In the genomic region with DNA sequence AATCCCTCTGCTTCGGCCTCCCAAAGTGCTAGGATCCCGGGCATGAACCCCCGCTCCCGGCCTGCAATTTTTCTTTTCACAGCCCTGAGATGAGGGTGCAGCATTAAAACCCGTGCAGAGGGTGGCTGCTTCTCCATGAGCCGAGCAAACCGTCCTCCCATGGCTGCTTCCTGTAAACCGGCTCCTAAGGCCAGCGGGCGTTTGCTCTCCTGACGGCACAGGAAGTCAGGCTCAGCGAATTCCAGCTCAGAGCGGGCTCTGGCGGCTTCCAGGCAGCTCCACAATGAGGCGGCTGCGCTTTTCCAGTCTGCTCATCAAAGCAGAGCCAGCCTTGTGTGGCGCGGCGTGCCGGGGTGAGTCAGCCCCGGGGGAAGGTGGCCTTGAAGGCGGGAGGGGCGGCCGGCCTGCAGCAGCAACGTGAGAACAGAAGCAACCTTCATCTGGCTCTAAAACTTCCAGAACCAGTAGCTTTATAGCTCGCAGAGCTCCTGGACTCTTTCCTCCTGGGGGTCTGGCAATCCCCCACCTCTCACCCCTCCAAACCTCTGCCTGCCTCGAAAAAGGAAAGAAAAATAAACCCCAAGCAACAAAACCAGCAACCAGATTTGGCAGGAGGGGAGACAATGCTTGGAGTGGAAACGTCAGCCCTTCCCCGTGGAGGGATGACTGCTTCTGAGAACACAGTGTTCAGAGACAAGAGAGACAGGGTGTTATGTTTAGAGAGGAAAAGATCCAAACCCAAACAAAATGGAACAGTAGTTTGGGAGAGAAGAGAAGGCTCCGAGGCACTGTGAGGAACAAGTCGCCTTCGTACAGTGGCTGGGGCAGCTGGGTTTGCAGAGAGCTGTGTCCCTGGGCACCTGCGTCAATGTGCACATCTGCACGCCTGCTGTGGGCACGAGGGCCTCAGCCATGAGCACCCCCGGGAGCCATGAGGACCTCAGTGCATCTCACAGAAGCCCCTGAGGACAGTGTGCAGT, we compare ENCODE assay signal across 1 cellular context.
TF ChIP-seq lines count a peak whose summit lies in the region.

No MANE protein-coding gene starts in this region.

TF ChIP-seq in K562, 482 proteins besides CTCF, POLR2A, EP300 and RAD21 (continued from another document and continues in another):
- TF ChIP-seq, protein P1, sequence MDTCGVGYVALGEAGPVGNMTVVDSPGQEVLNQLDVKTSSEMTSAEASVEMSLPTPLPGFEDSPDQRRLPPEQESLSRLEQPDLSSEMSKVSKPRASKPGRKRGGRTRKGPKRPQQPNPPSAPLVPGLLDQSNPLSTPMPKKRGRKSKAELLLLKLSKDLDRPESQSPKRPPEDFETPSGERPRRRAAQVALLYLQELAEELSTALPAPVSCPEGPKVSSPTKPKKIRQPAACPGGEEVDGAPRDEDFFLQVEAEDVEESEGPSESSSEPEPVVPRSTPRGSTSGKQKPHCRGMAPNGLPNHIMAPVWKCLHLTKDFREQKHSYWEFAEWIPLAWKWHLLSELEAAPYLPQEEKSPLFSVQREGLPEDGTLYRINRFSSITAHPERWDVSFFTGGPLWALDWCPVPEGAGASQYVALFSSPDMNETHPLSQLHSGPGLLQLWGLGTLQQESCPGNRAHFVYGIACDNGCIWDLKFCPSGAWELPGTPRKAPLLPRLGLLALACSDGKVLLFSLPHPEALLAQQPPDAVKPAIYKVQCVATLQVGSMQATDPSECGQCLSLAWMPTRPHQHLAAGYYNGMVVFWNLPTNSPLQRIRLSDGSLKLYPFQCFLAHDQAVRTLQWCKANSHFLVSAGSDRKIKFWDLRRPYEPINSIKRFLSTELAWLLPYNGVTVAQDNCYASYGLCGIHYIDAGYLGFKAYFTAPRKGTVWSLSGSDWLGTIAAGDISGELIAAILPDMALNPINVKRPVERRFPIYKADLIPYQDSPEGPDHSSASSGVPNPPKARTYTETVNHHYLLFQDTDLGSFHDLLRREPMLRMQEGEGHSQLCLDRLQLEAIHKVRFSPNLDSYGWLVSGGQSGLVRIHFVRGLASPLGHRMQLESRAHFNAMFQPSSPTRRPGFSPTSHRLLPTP (IDR thresholded peaks at IDR 0.05; ENCODE audit: borderline replicate concordance, extremely low read depth, insufficient read length) = no peak
- TF ChIP-seq YY1 (IDR thresholded peaks at IDR 0.05; ENCODE audit: borderline replicate concordance in 1 of 3, control insufficient read depth in 1 of 3, extremely low read depth in 1 of 3, insufficient read depth in 3 of 3, insufficient read length in 1 of 3, insufficient replicate concordance in 2 of 3, low read depth in 1 of 3, low read length in 2 of 3) (peak in 1 of 3 experiments; percentile 21), TAL1 (IDR thresholded peaks at IDR 0.05) (no peak), SMARCC2 (IDR thresholded peaks at IDR 0.05; ENCODE audit: low read depth) (no peak), YBX1 (IDR thresholded peaks at IDR 0.05) (no peak), FOXM1 (IDR thresholded peaks at IDR 0.05; ENCODE audit: low read depth) (no peak), FOXM1 (CRISPR knock-in tag; IDR thresholded peaks at IDR 0.05; ENCODE audit: low read depth) (0 out of 2 replicates have a peak, but pooled peaks have one; percentile 22), SREBF1 (IDR thresholded peaks at IDR 0.05; ENCODE audit: borderline replicate concordance, low read depth, low read length) (no peak), ZNF584 (CRISPR knock-in tag; IDR thresholded peaks at IDR 0.05; ENCODE audit: low read depth) (no peak), ZFP36 (IDR thresholded peaks at IDR 0.05; ENCODE audit: low read depth, low read length, partially characterized antibody) (no peak), POLR2B (IDR thresholded peaks at IDR 0.05; ENCODE audit: low read depth, partially characterized antibody) (no peak), ZNF121 (CRISPR knock-in tag; conservative IDR thresholded peaks at IDR 0.05) (no peak), POLR2G (IDR thresholded peaks at IDR 0.05; ENCODE audit: low read depth, low read length) (peak; percentile 55), LARP7 (IDR thresholded peaks at IDR 0.05) (no peak), RBM25 (IDR thresholded peaks at IDR 0.05; ENCODE audit: low read depth, low read length, severe bottlenecking) (no peak), CBFA2T2 (conservative IDR thresholded peaks at IDR 0.05) (no peak), TGIF2 (CRISPR knock-in tag; IDR thresholded peaks at IDR 0.05) (no peak), TAF7 (tag; IDR thresholded peaks at IDR 0.05) (no peak), JUNB (CRISPR knock-in tag; conservative IDR thresholded peaks at IDR 0.05) (no peak), TCF3 (CRISPR knock-in tag; IDR thresholded peaks at IDR 0.05) (peak; percentile 54), BMI1 (IDR thresholded peaks at IDR 0.05; ENCODE audit: low read length) (no peak), GABPA (tag; conservative IDR thresholded peaks at IDR 0.05; ENCODE audit: low read depth) (peak; percentile 82), ZNF707 (CRISPR knock-in tag; conservative IDR thresholded peaks at IDR 0.05) (no peak), ZNF143 (CRISPR knock-in tag; IDR thresholded peaks at IDR 0.05) (no peak), ZNF780A (CRISPR knock-in tag; IDR thresholded peaks at IDR 0.05) (no peak), IRF2 (CRISPR knock-in tag; IDR thresholded peaks at IDR 0.05) (no peak), CREB1 (IDR thresholded peaks at IDR 0.05) (no peak), CREB1 (CRISPR knock-in tag; IDR thresholded peaks at IDR 0.05) (peak; percentile 49; the same call in 1 of the 2 replicates), ETV5 (CRISPR knock-in tag; IDR thresholded peaks at IDR 0.05; ENCODE audit: low read depth) (peak; percentile 77), HNRNPK (IDR thresholded peaks at IDR 0.05; ENCODE audit: low read depth, low read length, poor library complexity, severe bottlenecking) (no peak), MCM5 (IDR thresholded peaks at IDR 0.05; ENCODE audit: low read depth) (no peak), TAF15 (IDR thresholded peaks at IDR 0.05; ENCODE audit: low read depth, low read length) (no peak)
- TF ChIP-seq, protein P2, sequence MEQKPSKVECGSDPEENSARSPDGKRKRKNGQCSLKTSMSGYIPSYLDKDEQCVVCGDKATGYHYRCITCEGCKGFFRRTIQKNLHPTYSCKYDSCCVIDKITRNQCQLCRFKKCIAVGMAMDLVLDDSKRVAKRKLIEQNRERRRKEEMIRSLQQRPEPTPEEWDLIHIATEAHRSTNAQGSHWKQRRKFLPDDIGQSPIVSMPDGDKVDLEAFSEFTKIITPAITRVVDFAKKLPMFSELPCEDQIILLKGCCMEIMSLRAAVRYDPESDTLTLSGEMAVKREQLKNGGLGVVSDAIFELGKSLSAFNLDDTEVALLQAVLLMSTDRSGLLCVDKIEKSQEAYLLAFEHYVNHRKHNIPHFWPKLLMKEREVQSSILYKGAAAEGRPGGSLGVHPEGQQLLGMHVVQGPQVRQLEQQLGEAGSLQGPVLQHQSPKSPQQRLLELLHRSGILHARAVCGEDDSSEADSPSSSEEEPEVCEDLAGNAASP (IDR thresholded peaks at IDR 0.05) = no peak
- TF ChIP-seq, protein P3, sequence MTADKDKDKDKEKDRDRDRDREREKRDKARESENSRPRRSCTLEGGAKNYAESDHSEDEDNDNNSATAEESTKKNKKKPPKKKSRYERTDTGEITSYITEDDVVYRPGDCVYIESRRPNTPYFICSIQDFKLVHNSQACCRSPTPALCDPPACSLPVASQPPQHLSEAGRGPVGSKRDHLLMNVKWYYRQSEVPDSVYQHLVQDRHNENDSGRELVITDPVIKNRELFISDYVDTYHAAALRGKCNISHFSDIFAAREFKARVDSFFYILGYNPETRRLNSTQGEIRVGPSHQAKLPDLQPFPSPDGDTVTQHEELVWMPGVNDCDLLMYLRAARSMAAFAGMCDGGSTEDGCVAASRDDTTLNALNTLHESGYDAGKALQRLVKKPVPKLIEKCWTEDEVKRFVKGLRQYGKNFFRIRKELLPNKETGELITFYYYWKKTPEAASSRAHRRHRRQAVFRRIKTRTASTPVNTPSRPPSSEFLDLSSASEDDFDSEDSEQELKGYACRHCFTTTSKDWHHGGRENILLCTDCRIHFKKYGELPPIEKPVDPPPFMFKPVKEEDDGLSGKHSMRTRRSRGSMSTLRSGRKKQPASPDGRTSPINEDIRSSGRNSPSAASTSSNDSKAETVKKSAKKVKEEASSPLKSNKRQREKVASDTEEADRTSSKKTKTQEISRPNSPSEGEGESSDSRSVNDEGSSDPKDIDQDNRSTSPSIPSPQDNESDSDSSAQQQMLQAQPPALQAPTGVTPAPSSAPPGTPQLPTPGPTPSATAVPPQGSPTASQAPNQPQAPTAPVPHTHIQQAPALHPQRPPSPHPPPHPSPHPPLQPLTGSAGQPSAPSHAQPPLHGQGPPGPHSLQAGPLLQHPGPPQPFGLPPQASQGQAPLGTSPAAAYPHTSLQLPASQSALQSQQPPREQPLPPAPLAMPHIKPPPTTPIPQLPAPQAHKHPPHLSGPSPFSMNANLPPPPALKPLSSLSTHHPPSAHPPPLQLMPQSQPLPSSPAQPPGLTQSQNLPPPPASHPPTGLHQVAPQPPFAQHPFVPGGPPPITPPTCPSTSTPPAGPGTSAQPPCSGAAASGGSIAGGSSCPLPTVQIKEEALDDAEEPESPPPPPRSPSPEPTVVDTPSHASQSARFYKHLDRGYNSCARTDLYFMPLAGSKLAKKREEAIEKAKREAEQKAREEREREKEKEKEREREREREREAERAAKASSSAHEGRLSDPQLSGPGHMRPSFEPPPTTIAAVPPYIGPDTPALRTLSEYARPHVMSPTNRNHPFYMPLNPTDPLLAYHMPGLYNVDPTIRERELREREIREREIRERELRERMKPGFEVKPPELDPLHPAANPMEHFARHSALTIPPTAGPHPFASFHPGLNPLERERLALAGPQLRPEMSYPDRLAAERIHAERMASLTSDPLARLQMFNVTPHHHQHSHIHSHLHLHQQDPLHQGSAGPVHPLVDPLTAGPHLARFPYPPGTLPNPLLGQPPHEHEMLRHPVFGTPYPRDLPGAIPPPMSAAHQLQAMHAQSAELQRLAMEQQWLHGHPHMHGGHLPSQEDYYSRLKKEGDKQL (CRISPR knock-in tag; IDR thresholded peaks at IDR 0.05; ENCODE audit: borderline replicate concordance) = no peak
- TF ChIP-seq, protein P4, sequence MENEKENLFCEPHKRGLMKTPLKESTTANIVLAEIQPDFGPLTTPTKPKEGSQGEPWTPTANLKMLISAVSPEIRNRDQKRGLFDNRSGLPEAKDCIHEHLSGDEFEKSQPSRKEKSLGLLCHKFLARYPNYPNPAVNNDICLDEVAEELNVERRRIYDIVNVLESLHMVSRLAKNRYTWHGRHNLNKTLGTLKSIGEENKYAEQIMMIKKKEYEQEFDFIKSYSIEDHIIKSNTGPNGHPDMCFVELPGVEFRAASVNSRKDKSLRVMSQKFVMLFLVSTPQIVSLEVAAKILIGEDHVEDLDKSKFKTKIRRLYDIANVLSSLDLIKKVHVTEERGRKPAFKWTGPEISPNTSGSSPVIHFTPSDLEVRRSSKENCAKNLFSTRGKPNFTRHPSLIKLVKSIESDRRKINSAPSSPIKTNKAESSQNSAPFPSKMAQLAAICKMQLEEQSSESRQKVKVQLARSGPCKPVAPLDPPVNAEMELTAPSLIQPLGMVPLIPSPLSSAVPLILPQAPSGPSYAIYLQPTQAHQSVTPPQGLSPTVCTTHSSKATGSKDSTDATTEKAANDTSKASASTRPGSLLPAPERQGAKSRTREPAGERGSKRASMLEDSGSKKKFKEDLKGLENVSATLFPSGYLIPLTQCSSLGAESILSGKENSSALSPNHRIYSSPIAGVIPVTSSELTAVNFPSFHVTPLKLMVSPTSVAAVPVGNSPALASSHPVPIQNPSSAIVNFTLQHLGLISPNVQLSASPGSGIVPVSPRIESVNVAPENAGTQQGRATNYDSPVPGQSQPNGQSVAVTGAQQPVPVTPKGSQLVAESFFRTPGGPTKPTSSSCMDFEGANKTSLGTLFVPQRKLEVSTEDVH (IDR thresholded peaks at IDR 0.05; ENCODE audit: low read depth, partially characterized antibody) = no peak
- TF ChIP-seq, protein P5, sequence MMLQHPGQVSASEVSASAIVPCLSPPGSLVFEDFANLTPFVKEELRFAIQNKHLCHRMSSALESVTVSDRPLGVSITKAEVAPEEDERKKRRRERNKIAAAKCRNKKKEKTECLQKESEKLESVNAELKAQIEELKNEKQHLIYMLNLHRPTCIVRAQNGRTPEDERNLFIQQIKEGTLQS (IDR thresholded peaks at IDR 0.05) = peak; percentile 90
- TF ChIP-seq, protein P5 (CRISPR knock-in tag; conservative IDR thresholded peaks at IDR 0.05) = 0 out of 2 replicates have a peak, but pooled peaks have one; percentile 56
